8 cellular contexts compared by ENCODE assay signal in genomic region chr2:132353380-132353779, GRCh38.
DNase-seq lines count a peak whose midpoint lies in the region; ATAC-seq and TF ChIP-seq lines count a peak whose summit lies in the region.
"Not testable (repeated sequence)": the region's sequence is repeated elsewhere in the genome, so short reads cannot be mapped to it uniquely, and the experiment has no call there.

No MANE protein-coding gene starts in this region.

- not testable (repeated sequence) for H3K27ac Mint-ChIP-seq in GM23338; neural crest cell (ENCODE audit: unreplicated experiment)

- H3F3A ChIP-seq in GM23338 (replicated peaks; ENCODE audit: low read depth): not testable (repeated sequence)

- DNase-seq in A172 (ENCODE audit: low spot score) (peak; percentile 46), GM23338 (ENCODE audit: low spot score) (peak; percentile 80), RPMI7951 (ENCODE audit: low read depth) (peak; percentile 74), cardiac fibroblast (ENCODE audit: low read depth in 2 of 2) (peak in 1 of 2 donors; percentile 10), foreskin keratinocyte (peak in 1 of 2 donors; percentile 18), islet precursor cell (peak; percentile 80), neural crest cell (ENCODE audit: low read depth, low spot score) (peak; percentile 50)

- not testable (repeated sequence) for H3K79me2 ChIP-seq in GM23338 (replicated peaks; ENCODE audit: insufficient read depth)

- not testable (repeated sequence) for H2AFZ ChIP-seq in GM23338

- TF ChIP-seq CTCF in GM23338 (conservative IDR thresholded peaks at IDR 0.05; ENCODE audit: low read depth in 2 of 2); cardiac fibroblast (IDR thresholded peaks at IDR 0.05; ENCODE audit: low read depth, low read length); foreskin keratinocyte (conservative IDR thresholded peaks at IDR 0.05); neural crest cell (conservative IDR thresholded peaks at IDR 0.05): not testable (repeated sequence)

- H3K27me3 ChIP-seq in GM23338 (ENCODE audit: insufficient read depth): peaks cover 37% of the 10 kb centered on the region
- not testable (repeated sequence) for H3K27me3 ChIP-seq in foreskin keratinocyte

- H3K4me1 Mint-ChIP-seq in GM23338: not testable (repeated sequence)
- peaks cover 10% of the 10 kb centered on the region for H3K4me1 Mint-ChIP-seq in neural crest cell

- H3K27me3 Mint-ChIP-seq in GM23338 (ENCODE audit: insufficient read depth, low read depth, poor library complexity): not testable (repeated sequence)
- H3K27me3 Mint-ChIP-seq in neural crest cell (ENCODE audit: low read depth): peaks cover 14% of the 10 kb centered on the region

- H3K36me3 Mint-ChIP-seq in GM23338 (ENCODE audit: low read depth); neural crest cell (ENCODE audit: low read depth): not testable (repeated sequence)

- H4K20me1 ChIP-seq in GM23338 (replicated peaks; ENCODE audit: insufficient read depth): not testable (repeated sequence)

- H3K4me1 ChIP-seq in GM23338 (ENCODE audit: insufficient read depth); foreskin keratinocyte: not testable (repeated sequence)

- H3K36me3 ChIP-seq in GM23338 (ENCODE audit: insufficient read depth): not testable (repeated sequence)

- not testable (repeated sequence) for H3K9me2 ChIP-seq in GM23338 (ENCODE audit: insufficient read depth)

- H3K4me2 ChIP-seq in GM23338: peak overlapping the region; percentile 77

- H3K4me3 ChIP-seq in GM23338 (peak overlapping the region; percentile 53), cardiac fibroblast (replicated peaks in 1 of 2; ENCODE audit: low read depth in 2 of 2, low read length in 2 of 2) (peak overlapping the region; percentile 23 to 52), skin epidermis (peak overlapping the region; percentile 16 to 42 (median 30))

- ATAC-seq in GM23338: peak; percentile 59
- peak; percentile 44 for ATAC-seq in foreskin keratinocyte

- not testable (repeated sequence) for H3K27ac ChIP-seq in GM23338 (ENCODE audit: low read depth); foreskin keratinocyte; skin epidermis

- not testable (repeated sequence) for H3K9me3 Mint-ChIP-seq in GM23338, neural crest cell

- H3K4me3 Mint-ChIP-seq in GM23338 (peak overlapping the region; percentile 60), neural crest cell (peak overlapping the region; percentile 80)

TF ChIP-seq in GM23338, 12 proteins besides CTCF, POLR2A, EP300 and RAD21:
- TF ChIP-seq POLR2AphosphoS5 (IDR thresholded peaks at IDR 0.05; ENCODE audit: low read depth): peak; percentile 63
